ENCODE assay signal across 25 cellular contexts in genomic region chr15:75790631-75791336, GRCh38.
"Had no signal": no experiment of that assay in that cellular context is flagged by ENCODE, and none has a peak within 500 bp of the region (broad histone marks: within the 10 kb centered on the region; RNA-seq: fewer than 3 reads in every experiment).

No MANE protein-coding gene starts in this region.

- H3K4me3 Mint-ChIP-seq: effector memory CD8-positive, alpha-beta T cell; naive thymus-derived CD8-positive, alpha-beta T cell; nephron progenitor cell; stimulated activated naive CD8-positive, alpha-beta T cell treated with anti-CD3 and anti-CD28 coated beads, Interleukin-15, amount 100 ng/mL, for 72 hours had no signal

- H3K4me2 ChIP-seq: smooth muscle cell had no signal

- H3K36me3 Mint-ChIP-seq: naive thymus-derived CD8-positive, alpha-beta T cell had no signal

- H3K4me3 ChIP-seq: coronary artery, gastrocnemius medialis, left lung, pancreas, right atrium auricular region, smooth muscle cell, suprapubic skin, transverse colon had no signal

- H3K9me3 ChIP-seq: gastrocnemius medialis, left lung, pancreas, right atrium auricular region, suprapubic skin, transverse colon had no signal

- H3K4me1 Mint-ChIP-seq: stimulated activated naive CD8-positive, alpha-beta T cell treated with anti-CD3 and anti-CD28 coated beads, Interleukin-15, amount 100 ng/mL, for 72 hours had no signal

- DNase-seq: effector memory CD8-positive, alpha-beta T cell; foreskin fibroblast; gastrocnemius medialis; head of caudate nucleus; kidney; left lung; mammary epithelial cell; mesendoderm; naive thymus-derived CD8-positive, alpha-beta T cell; nephron progenitor cell; occipital lobe; pancreas; stimulated activated CD4-positive, alpha-beta T cell treated with anti-CD3 and anti-CD28 coated beads, Interleukin-12 subunit alpha, Interleukin-12 subunit beta, amount 100 ng/mL, for 4 hours; stimulated activated CD4-positive, alpha-beta T cell treated with anti-CD3 and anti-CD28 coated beads, Interleukin-1b, Interleukin-23, amount 100 ng/mL, for 48 hours; stimulated activated CD4-positive, alpha-beta T cell treated with anti-CD3 and anti-CD28 coated beads, Interleukin-4, amount 100 ng/mL, for 1 hour; stimulated activated CD8-positive, alpha-beta memory T cell treated with anti-CD3 and anti-CD28 coated beads, Interleukin-4, amount 100 ng/mL, for 48 hours; stimulated activated naive CD4-positive, alpha-beta T cell; stimulated activated naive CD8-positive, alpha-beta T cell treated with anti-CD3 and anti-CD28 coated beads, Interleukin-15, amount 100 ng/mL, for 72 hours; transverse colon had no signal

- H3K36me3 ChIP-seq: gastrocnemius medialis, left lung, pancreas, right atrium auricular region, suprapubic skin, transverse colon had no signal

- H3K27me3 ChIP-seq: right atrium auricular region had no signal

- H3K27ac Mint-ChIP-seq: effector memory CD8-positive, alpha-beta T cell; naive thymus-derived CD8-positive, alpha-beta T cell; nephron progenitor cell; progenitor cell of endocrine pancreas; stimulated activated naive CD8-positive, alpha-beta T cell treated with anti-CD3 and anti-CD28 coated beads, Interleukin-15, amount 100 ng/mL, for 72 hours had no signal

- H3K4me1 ChIP-seq: gastrocnemius medialis, left lung, pancreas, right atrium auricular region, suprapubic skin, transverse colon had no signal

- H3K9me3 Mint-ChIP-seq: effector memory CD8-positive, alpha-beta T cell; naive thymus-derived CD8-positive, alpha-beta T cell; nephron progenitor cell; stimulated activated naive CD8-positive, alpha-beta T cell treated with anti-CD3 and anti-CD28 coated beads, Interleukin-15, amount 100 ng/mL, for 72 hours had no signal

- H3K27ac ChIP-seq: coronary artery, epithelial cell of prostate, gastrocnemius medialis, left lung, pancreas, right atrium auricular region, suprapubic skin, transverse colon had no signal
